ENCODE assay signal across 10 cellular contexts in genomic region chr5:36688722-36689121, GRCh38.
DNase-seq lines count a peak whose midpoint lies in the region; ATAC-seq, FAIRE-seq and TF ChIP-seq lines count a peak whose summit lies in the region.
"Had no signal": no experiment of that assay in that cellular context is flagged by ENCODE, and none has a peak within 500 bp of the region (broad histone marks: within the 10 kb centered on the region; RNA-seq: fewer than 3 reads in every experiment).

No MANE protein-coding gene starts in this region.

- POLR2A ChIA-PET in activated B cell treated with CpG ODN at 0.5 μM for 24 hours (lab: Charles Lee) = interaction anchor here (0.6 kb wide), 3 partner anchors 41 to 710 kb away, joined by 3 to 11 read pairs (median 3); partner anchors contain the start of gene NADK2
- POLR2A ChIA-PET in naive thymus-derived CD8-positive, alpha-beta T cell (lab: Charles Lee) = interaction anchor here (0.6 kb wide), 1 partner anchor 1011 kb away, joined by 3 read pairs; no protein-coding TSS in a partner anchor

- no peak overlapping the region for H3K9ac ChIP-seq in KMS-11

- TF ChIP-seq CTCF in KMS-11 (conservative IDR thresholded peaks at IDR 0.05; ENCODE audit: low read depth, low read length) (peak; percentile 52), activated B cell treated with CpG ODN at 0.5 μM for 24 hours (IDR thresholded peaks at IDR 0.05) (no peak)

- no peak overlapping the region for H3K27ac Mint-ChIP-seq in activated B cell treated with CpG ODN at 0.5 μM for 24 hours
- H3K27ac Mint-ChIP-seq in naive thymus-derived CD8-positive, alpha-beta T cell = peak overlapping the region in 1 of 10 donors; percentile 8
- H3K27ac Mint-ChIP-seq in stimulated activated effector memory CD8-positive, alpha-beta T cell treated with anti-CD3 and anti-CD28 coated beads, Interleukin-12 subunit alpha, Interleukin-12 subunit beta, amount 100 ng/mL, for 72 hours = no peak overlapping the region
- H3K27ac Mint-ChIP-seq: T-helper 1 cell treated with Interleukin-12 subunit alpha and Interleukin-12 subunit beta and Interleukin-4 antibody, amounts not matched to agents 30 μg/mL and 1 μg/mL, for 36 hours had no signal

- no peaks in the 10 kb centered on the region for H3K27me3 Mint-ChIP-seq in activated B cell treated with CpG ODN at 0.5 μM for 24 hours
- H3K27me3 Mint-ChIP-seq in naive thymus-derived CD8-positive, alpha-beta T cell = peaks cover 1 to 15% (median 7%) of the 10 kb centered on the region in 5 donors

- peak; percentile 51 for DNase-seq in DMS53 (lab: John Stamatoyannopoulos, UW)
- DNase-seq in DMS53 treated with DMSO at 0.1 percent for 48 hours (lab: John Stamatoyannopoulos, UW; ENCODE audit: unreplicated experiment) = no peak
- DNase-seq in activated B cell treated with CpG ODN at 0.5 μM for 24 hours = no peak
- no peak for DNase-seq in naive thymus-derived CD8-positive, alpha-beta T cell
- no peak for DNase-seq in stimulated activated effector memory CD8-positive, alpha-beta T cell treated with anti-CD3 and anti-CD28 coated beads, Interleukin-12 subunit alpha, Interleukin-12 subunit beta, amount 100 ng/mL, for 72 hours (ENCODE audit: low spot score in 2 of 2)
- DNase-seq in GM12891 (ENCODE audit: insufficient read length, low spot score) = no peak

- H2AFZ ChIP-seq in KMS-11 (ENCODE audit: low read depth) = no peak overlapping the region

- H3K4me3 ChIP-seq in KMS-11 (IDR thresholded peaks at IDR 0.05; ENCODE audit: insufficient read depth, low read depth, low read length) = no peak overlapping the region

- H3K27me3 ChIP-seq in KMS-11 (ENCODE audit: insufficient read depth, low read depth) = no peaks in the 10 kb centered on the region

- no peak overlapping the region for H3K27ac ChIP-seq in KMS-11

- FAIRE-seq in GM12891 (lab: Jason Lieb, UNC) = no peak
- FAIRE-seq: endometrium had no signal

- no peak overlapping the region for H3K4me2 ChIP-seq in KMS-11

- H3K36me3 ChIP-seq in KMS-11 (ENCODE audit: insufficient read depth) = no peaks in the 10 kb centered on the region

- H3K36me3 Mint-ChIP-seq in activated B cell treated with CpG ODN at 0.5 μM for 24 hours (ENCODE audit: low read depth) = peaks cover 2% of the 10 kb centered on the region
- H3K36me3 Mint-ChIP-seq in naive thymus-derived CD8-positive, alpha-beta T cell = no peaks in the 10 kb centered on the region
- no peaks in the 10 kb centered on the region for H3K36me3 Mint-ChIP-seq in stimulated activated effector memory CD8-positive, alpha-beta T cell treated with anti-CD3 and anti-CD28 coated beads, Interleukin-12 subunit alpha, Interleukin-12 subunit beta, amount 100 ng/mL, for 72 hours

- CTCF ChIA-PET in activated B cell treated with CpG ODN at 0.5 μM for 24 hours (lab: Charles Lee) = interaction anchor here (0.6 to 5.2 kb wide), 5 partner anchors 8 to 1753 kb away, joined by 3 to 32 read pairs (median 3); no protein-coding TSS in a partner anchor

- no peaks in the 10 kb centered on the region for H3K9me3 Mint-ChIP-seq in activated B cell treated with CpG ODN at 0.5 μM for 24 hours
- H3K9me3 Mint-ChIP-seq in naive thymus-derived CD8-positive, alpha-beta T cell = no peaks in the 10 kb centered on the region
- H3K9me3 Mint-ChIP-seq in stimulated activated effector memory CD8-positive, alpha-beta T cell treated with anti-CD3 and anti-CD28 coated beads, Interleukin-12 subunit alpha, Interleukin-12 subunit beta, amount 100 ng/mL, for 72 hours = no peaks in the 10 kb centered on the region
- H3K9me3 Mint-ChIP-seq: T-helper 1 cell treated with Interleukin-12 subunit alpha and Interleukin-12 subunit beta and Interleukin-4 antibody, amounts not matched to agents 30 μg/mL and 1 μg/mL, for 36 hours had no signal

- peaks cover 26% of the 10 kb centered on the region for H3K4me1 ChIP-seq in KMS-11 (ENCODE audit: low read depth, poor library complexity, severe bottlenecking)

- H3K4me3 Mint-ChIP-seq in activated B cell treated with CpG ODN at 0.5 μM for 24 hours = peak overlapping the region; percentile 50
- H3K4me3 Mint-ChIP-seq in naive thymus-derived CD8-positive, alpha-beta T cell = peak overlapping the region in 6 of 10 donors; percentile 18 to 67 (median 56)
- H3K4me3 Mint-ChIP-seq in stimulated activated effector memory CD8-positive, alpha-beta T cell treated with anti-CD3 and anti-CD28 coated beads, Interleukin-12 subunit alpha, Interleukin-12 subunit beta, amount 100 ng/mL, for 72 hours = no peak overlapping the region
- H3K4me3 Mint-ChIP-seq: T-helper 1 cell treated with Interleukin-12 subunit alpha and Interleukin-12 subunit beta and Interleukin-4 antibody, amounts not matched to agents 30 μg/mL and 1 μg/mL, for 36 hours had no signal

- no peaks in the 10 kb centered on the region for H3K79me2 ChIP-seq in KMS-11 (ENCODE audit: insufficient read depth, low read depth)

- peaks cover 40% of the 10 kb centered on the region for H3K4me1 Mint-ChIP-seq in activated B cell treated with CpG ODN at 0.5 μM for 24 hours
- H3K4me1 Mint-ChIP-seq in naive thymus-derived CD8-positive, alpha-beta T cell = peaks cover 5 to 43% (median 19%) of the 10 kb centered on the region in 4 donors
- H3K4me1 Mint-ChIP-seq in stimulated activated effector memory CD8-positive, alpha-beta T cell treated with anti-CD3 and anti-CD28 coated beads, Interleukin-12 subunit alpha, Interleukin-12 subunit beta, amount 100 ng/mL, for 72 hours = peaks cover 15% of the 10 kb centered on the region

- TF ChIP-seq POLR2A in GM12891 (IDR thresholded peaks at IDR 0.05; ENCODE audit: low read depth, low read length) = no peak

- intact Hi-C loops in activated B cell treated with CpG ODN at 0.5 μM for 24 hours (cut with micrococcal nuclease) = no loop called here

- no peak for ATAC-seq in activated B cell treated with CpG ODN at 0.5 μM for 24 hours (ENCODE audit: low read depth)
- no peak for ATAC-seq in naive thymus-derived CD8-positive, alpha-beta T cell
- ATAC-seq in HG03378 (IDR thresholded peaks at IDR 0.05; ENCODE audit: unreplicated experiment) = no peak
- no peak for ATAC-seq in stimulated activated effector memory CD8-positive, alpha-beta T cell treated with anti-CD3 and anti-CD28 coated beads, Interleukin-12 subunit alpha, Interleukin-12 subunit beta, amount 100 ng/mL, for 72 hours

- no peaks in the 10 kb centered on the region for H4K20me1 ChIP-seq in KMS-11 (ENCODE audit: insufficient read depth)

TF ChIP-seq in GM12891, 5 proteins besides CTCF, POLR2A, EP300 and RAD21:
- TF ChIP-seq POU2F2 (IDR thresholded peaks at IDR 0.05; ENCODE audit: low read depth, low read length) = no peak
- no peak for TF ChIP-seq SPI1 (IDR thresholded peaks at IDR 0.05; ENCODE audit: low read depth, low read length)
- TF ChIP-seq POLR2AphosphoS5 (IDR thresholded peaks at IDR 0.05; ENCODE audit: low read depth, low read length) = no peak
- TF ChIP-seq TAF1 (IDR thresholded peaks at IDR 0.05; ENCODE audit: low read depth, low read length) = no peak
- no peak for TF ChIP-seq PAX5 (IDR thresholded peaks at IDR 0.05; ENCODE audit: insufficient read depth, low read length, severe bottlenecking)
